In genomic region chr12:6323995-6324711, GRCh38 we compare ENCODE assay signal across 1 cellular context.
A peak's percentile ranks its signal among the peaks of the same experiment; 100 is the strongest.
TF ChIP-seq lines count a peak whose summit lies in the region.

No MANE protein-coding gene starts in this region.

TF ChIP-seq in endothelial cell of umbilical vein, 7 proteins besides CTCF, POLR2A, EP300 and RAD21:
- TF ChIP-seq POLR2AphosphoS5 (IDR thresholded peaks at IDR 0.05; ENCODE audit: insufficient read depth, low read depth, low read length) (peak; percentile 26), EZH2 (IDR thresholded peaks at IDR 0.05; ENCODE audit: borderline replicate concordance, low read depth, low read length, severe bottlenecking) (no peak), JUN (IDR thresholded peaks at IDR 0.05; ENCODE audit: borderline replicate concordance, insufficient read depth, insufficient read length, low read depth) (no peak), FOS (IDR thresholded peaks at IDR 0.05; ENCODE audit: borderline replicate concordance, insufficient read depth, low read length) (no peak), MYC (IDR thresholded peaks at IDR 0.05; ENCODE audit: low read depth, low read length) (no peak), GATA2 (IDR thresholded peaks at IDR 0.05; ENCODE audit: insufficient read depth, insufficient read length, low read depth, low read length) (no peak), MAX (IDR thresholded peaks at IDR 0.05; ENCODE audit: insufficient read depth, insufficient read length) (no peak)
TF ChIP-seq in endothelial cell of umbilical vein: peak in this region for 1.
